ENCODE assay signal across 8 cellular contexts in the genomic region with DNA sequence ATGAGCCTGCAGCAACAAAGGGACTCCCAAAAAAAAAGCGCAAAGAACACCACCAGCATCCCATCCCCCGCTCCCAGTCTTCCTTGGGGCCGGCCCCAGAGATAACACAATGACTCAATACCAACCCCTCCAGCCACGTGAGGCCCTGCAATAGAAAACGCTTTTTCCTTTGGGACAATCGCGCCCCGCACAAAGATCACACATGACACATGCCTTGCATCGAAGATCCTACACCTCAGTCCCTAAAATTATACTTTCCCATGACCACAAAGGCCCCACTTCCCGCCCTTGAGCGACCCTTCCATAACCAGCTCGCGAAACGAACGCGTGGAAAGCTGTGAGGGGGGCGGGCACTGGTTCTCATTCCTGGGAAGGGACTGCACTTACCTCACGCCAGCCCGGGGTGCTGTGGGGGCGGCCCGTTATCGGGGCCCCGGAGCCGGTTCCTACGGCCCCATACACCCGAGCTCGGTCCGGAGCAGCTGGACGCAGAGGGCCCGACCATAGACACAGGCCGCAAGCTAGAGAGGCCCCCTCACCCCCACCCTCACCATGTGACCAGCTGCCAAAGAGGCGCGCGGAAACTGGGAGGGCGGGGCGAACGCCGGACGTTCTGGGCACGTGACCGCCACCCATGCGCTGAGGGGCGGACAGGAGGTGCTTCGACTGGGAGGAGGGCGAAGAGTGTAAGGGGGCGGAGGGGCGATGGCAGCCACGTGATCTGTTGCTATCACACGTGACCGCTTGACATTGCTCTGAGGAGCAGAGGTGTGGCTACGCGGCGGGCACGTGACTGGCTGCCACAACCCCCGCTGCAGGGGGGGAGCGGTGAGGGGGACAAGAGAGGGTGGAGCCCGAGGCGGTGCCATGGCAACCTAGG. TPM values are rescaled to one million over a fixed set of nuclear protein-coding genes. Genes with fewer than 3 reads are reported as not detected.
DNase-seq lines count a peak whose midpoint lies in the region; ATAC-seq and TF ChIP-seq lines count a peak whose summit lies in the region.

A gene (minus strand): TSS at position 523 of the 880 bp plus-strand sequence. CDS start 593 bp downstream, outside the sequence.

- DNase-seq in BE2C (peak; percentile 100), GM19240 (ENCODE audit: insufficient read length, low spot score) (peak; percentile 99), NCI-H526 (lab: John Stamatoyannopoulos, UW) (peak; percentile 99), colonic mucosa (peak; percentile 98), kidney tubule cell (ENCODE audit: low spot score) (peak; percentile 100)
- peak; percentile 99 for DNase-seq in activated CD4-positive, alpha-beta T cell treated with anti-CD3 and anti-CD28 coated beads for 48 hours
- DNase-seq in stimulated activated CD4-positive, alpha-beta T cell treated with anti-CD3 and anti-CD28 coated beads, Interleukin-1b, Interleukin-23, amount 100 ng/mL, for 24 hours (ENCODE audit: low read depth in 4 of 4, low spot score in 1 of 4), result peak; percentile 93 to 97 (median 95)

- H3K27ac ChIP-seq in colonic mucosa, result peak within 1 kb of the TSS; percentile 64

- H3K4me1 ChIP-seq in BE2C, result peaks cover 4% of the 10 kb centered on the region; the same call in 1 of the 2 replicates
- H3K4me1 ChIP-seq in colonic mucosa, result no peaks in the 10 kb centered on the region

- H3K27me3 ChIP-seq in BE2C, result peaks cover 11% of the 10 kb centered on the region
- H3K27me3 ChIP-seq in colonic mucosa, result no peaks in the 10 kb centered on the region

- peak within 1 kb of the TSS; percentile 92 for H3K4me3 ChIP-seq in BE2C (ENCODE audit: low read depth, low read length)
- H3K4me3 ChIP-seq in colonic mucosa, result peak within 1 kb of the TSS; percentile 73

- intact Hi-C loops in colonic mucosa (cut with DNase I), result no loop called here

- ATAC-seq in HG03460 (IDR thresholded peaks at IDR 0.05; ENCODE audit: unreplicated experiment), result peak; percentile 61

- peak within 1 kb of the TSS; percentile 74 to 84 for H3K9ac ChIP-seq in colonic mucosa (ENCODE audit: low read depth in 2 of 2, low read length in 2 of 2)

- H3K36me3 ChIP-seq in BE2C (peaks cover 40% of the 10 kb centered on the region), colonic mucosa (peaks cover 6% of the 10 kb centered on the region)

- H3K9me3 ChIP-seq in BE2C, result no peaks in the 10 kb centered on the region
- no peaks in the 10 kb centered on the region for H3K9me3 ChIP-seq in colonic mucosa

- TF ChIP-seq CTCF in BE2C (IDR thresholded peaks at IDR 0.05; ENCODE audit: low read depth, low read length), result no peak
- no peak for TF ChIP-seq CTCF in colonic mucosa (IDR thresholded peaks at IDR 0.05)

RNA-seq across cellular contexts. Expression of the gene that starts here (rescaled TPM):
- polyA plus RNA-seq in BE2C (2012; ENCODE audit: insufficient read depth, insufficient read length, low read depth), result 737 TPM
- 100 to 1,000 TPM in 1 of 2 donors, 10 to 100 TPM in 1; 45.7 to 121 TPM for total RNA-seq in colonic mucosa

Comparison
In these comparisons a context has a peak if more than half of its experiments do, and no peak if none do; other contexts are left out.
1. Peak in every context shown above with its lines: DNase-seq, ATAC-seq, H3K4me3 ChIP-seq and H3K27ac ChIP-seq.